9 cellular contexts compared by ENCODE assay signal in the genomic region with DNA sequence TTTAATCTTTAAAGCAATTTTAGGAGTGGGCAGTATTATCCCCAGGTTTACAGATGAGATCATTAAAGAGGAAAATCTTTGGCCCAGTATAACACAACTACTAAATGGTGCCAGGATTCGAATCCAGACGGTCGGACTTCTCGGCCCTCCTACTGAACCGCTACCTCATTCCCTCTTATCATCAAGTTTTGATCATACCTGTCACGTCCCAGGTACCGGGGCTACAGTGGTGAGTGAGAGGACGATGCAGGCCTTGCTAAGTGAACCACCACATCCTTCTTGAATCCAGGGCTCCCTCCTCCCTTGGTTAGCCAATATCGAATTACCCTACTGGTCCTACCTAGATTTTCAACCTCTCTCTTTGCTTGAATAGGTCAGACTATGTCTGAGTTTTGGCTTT.
"Had no signal": no experiment of that assay in that cellular context is flagged by ENCODE, and none has a peak within 500 bp of the region (broad histone marks: within the 10 kb centered on the region; RNA-seq: fewer than 3 reads in every experiment).

No MANE protein-coding gene starts in this region.

- H3K27ac Mint-ChIP-seq: GM23338, IgD-negative memory B cell had no signal

- H3K4me3 Mint-ChIP-seq: GM23338, H9, IgD-negative memory B cell had no signal

- H2AFZ ChIP-seq: GM23338 had no signal

- H3K4me2 ChIP-seq: GM23338 had no signal

- H3K9me3 Mint-ChIP-seq: GM23338, H9 had no signal

- FAIRE-seq: H1, H54, HepG2 had no signal

- H3K27ac ChIP-seq: HL-60 had no signal

- H3K36me3 Mint-ChIP-seq: IgD-negative memory B cell had no signal

- ATAC-seq: GM23338, HepG2 had no signal

- DNase-seq: H9, HCEC 1CT, KBM-7 had no signal

- H3K4me3 ChIP-seq: GM23338 had no signal

- H3K4me1 Mint-ChIP-seq: IgD-negative memory B cell had no signal
